13 cellular contexts compared by ENCODE assay signal in the genomic region with DNA sequence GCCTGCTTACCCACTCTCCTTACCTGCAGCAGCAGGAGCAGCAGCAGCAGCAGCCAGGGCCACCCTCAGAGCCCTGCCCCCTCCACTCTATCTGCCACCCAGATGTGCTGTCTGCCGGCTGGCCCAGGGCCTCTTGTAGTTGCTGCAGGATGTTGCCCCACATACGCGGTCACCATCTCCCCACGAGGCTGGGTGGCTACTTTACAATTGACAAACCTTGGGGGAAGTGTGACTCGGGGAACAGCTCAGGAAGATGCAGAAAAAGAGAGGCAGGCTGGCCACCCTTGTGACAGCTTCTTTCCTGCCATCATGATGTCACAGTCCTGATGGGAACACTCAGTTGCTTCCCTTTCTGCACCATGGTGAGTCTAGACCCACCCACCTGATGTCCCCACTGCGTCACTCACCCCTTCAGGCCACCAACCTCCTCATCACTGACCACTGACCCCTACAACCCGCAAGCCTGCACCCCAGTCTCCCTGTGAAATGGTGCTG. TPM values are rescaled to one million over a fixed set of nuclear protein-coding genes. Genes with fewer than 3 reads are reported as not detected.
DNase-seq lines count a peak whose midpoint lies in the region; ATAC-seq lines count a peak whose summit lies in the region.
"Had no signal": no experiment of that assay in that cellular context is flagged by ENCODE, and none has a peak within 500 bp of the region (broad histone marks: within the 10 kb centered on the region; RNA-seq: fewer than 3 reads in every experiment).

No MANE protein-coding gene starts in this region.

- intact Hi-C loops in left ventricle myocardium superior (cut with micrococcal nuclease) (no loop called here), posterior vena cava (cut with DNase I) (no loop called here)

- ATAC-seq in left ventricle myocardium superior (peak; percentile 74), GM18873 (IDR thresholded peaks at IDR 0.05; ENCODE audit: low FRiP score, unreplicated experiment) (no peak), HG03342 (IDR thresholded peaks at IDR 0.05; ENCODE audit: unreplicated experiment) (no peak)
- ATAC-seq: body of pancreas, PC-3 had no signal

- DNase-seq in GDM1 (lab: John Stamatoyannopoulos, UW) (peak; percentile 60), SKM-1 (lab: John Stamatoyannopoulos, UW; ENCODE audit: unreplicated experiment) (peak; percentile 96), left ventricle myocardium superior (peak; percentile 50), posterior vena cava (ENCODE audit: low spot score) (peak; percentile 92), DMS53 treated with DMSO at 0.1 percent for 48 hours (lab: John Stamatoyannopoulos, UW; ENCODE audit: unreplicated experiment) (no peak), kidney tubule cell (ENCODE audit: low spot score) (no peak)
- DNase-seq: Calu3, H9, NCI-H1930, PC-3 had no signal

RNA-seq across cellular contexts. Expression of gene TREM1, which starts 14.5 kb away (rescaled TPM):
- 0.92 TPM for total RNA-seq in left ventricle myocardium superior
- 1 to 10 TPM; 3.8 to 4.0 TPM for total RNA-seq in posterior vena cava
- total RNA-seq: body of pancreas, H9 had no signal

RNA-seq across cellular contexts. Expression of gene TREML4, which starts 43.8 kb away (rescaled TPM):
- not detected for total RNA-seq in left ventricle myocardium superior
- total RNA-seq in posterior vena cava, result under 1 TPM in 1 of 2 donors, not detected in 1; 0.14 TPM
- total RNA-seq: body of pancreas, Calu3, H9, PC-3 had no signal

Comparison
In these comparisons a context has a peak if more than half of its experiments do, and no peak if none do; other contexts are left out.
1. DNase-seq: peak in GDM1 (single experiment), SKM-1 (single experiment), left ventricle myocardium superior (single experiment) and posterior vena cava (single experiment); none in DMS53 treated with DMSO at 0.1 percent for 48 hours (single experiment) and kidney tubule cell (single experiment).